In the genomic region with DNA sequence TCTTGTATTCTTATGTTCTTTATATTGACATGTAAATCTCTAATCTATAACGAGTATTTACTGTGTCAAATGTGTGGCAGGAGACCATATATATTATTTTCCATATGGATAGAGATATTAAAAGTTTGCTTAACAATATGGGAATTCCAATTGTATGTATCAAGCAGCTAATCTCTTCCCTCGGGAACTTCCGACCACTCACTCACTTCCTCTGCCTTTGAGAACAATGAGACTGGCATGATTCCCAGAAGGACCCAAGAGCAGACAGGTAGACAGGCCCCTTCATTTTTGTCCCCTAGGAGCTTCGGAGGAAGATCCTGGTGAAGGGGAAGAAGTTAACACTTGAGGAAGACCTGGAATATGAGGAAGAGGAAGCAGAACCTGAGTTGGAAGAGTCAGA, we compare ENCODE assay signal across 27 cellular contexts. TPM values are rescaled to one million over a fixed set of nuclear protein-coding genes. Genes with fewer than 3 reads are reported as not detected.
A peak's percentile ranks its signal among the peaks of the same experiment; 100 is the strongest.
DNase-seq lines count a peak whose midpoint lies in the region; ATAC-seq and TF ChIP-seq lines count a peak whose summit lies in the region.
"Had no signal": no experiment of that assay in that cellular context is flagged by ENCODE, and none has a peak within 500 bp of the region (broad histone marks: within the 10 kb centered on the region; RNA-seq: fewer than 3 reads in every experiment).

No MANE protein-coding gene starts in this region.

- H3K4me3 Mint-ChIP-seq in activated naive CD8-positive, alpha-beta T cell treated with anti-CD3 and anti-CD28 coated beads, Interleukin-2, amount 50 U/mL, for 24 hours: no peak overlapping the region
- H3K4me3 Mint-ChIP-seq: activated naive CD8-positive, alpha-beta T cell; activated T-helper 1 cell treated with anti-CD3 and anti-CD28 coated beads, Interleukin-12 subunit alpha, Interleukin-12 subunit beta, Interleukin-2, Interleukin-4 antibody, amounts not matched to agents 30 ng/mL and 10 ng/mL and 1 ng/mL, durations not matched to agents 14 hours and 24 hours and 36 hours; naive B cell had no signal

- H3K4me3 ChIP-seq in fibroblast of mammary gland (ENCODE audit: control insufficient read depth, low read depth, low read length): no peak overlapping the region
- H3K4me3 ChIP-seq: esophagus squamous epithelium, GM12878, heart left ventricle, lung, right lobe of liver, testis had no signal

- no peak for TF ChIP-seq CTCF in fibroblast of mammary gland (conservative IDR thresholded peaks at IDR 0.05; ENCODE audit: control insufficient read depth, insufficient read depth, low read depth, low read length)

- no peak overlapping the region for H3K27ac Mint-ChIP-seq in activated naive CD8-positive, alpha-beta T cell treated with anti-CD3 and anti-CD28 coated beads, Interleukin-2, amount 50 U/mL, for 24 hours
- H3K27ac Mint-ChIP-seq: activated T-helper 1 cell treated with anti-CD3 and anti-CD28 coated beads, Interleukin-12 subunit alpha, Interleukin-12 subunit beta, Interleukin-2, Interleukin-4 antibody, amounts not matched to agents 30 ng/mL and 10 ng/mL and 1 ng/mL, durations not matched to agents 14 hours and 24 hours and 36 hours had no signal

- no peaks in the 10 kb centered on the region for H3K4me1 Mint-ChIP-seq in activated naive CD8-positive, alpha-beta T cell treated with anti-CD3 and anti-CD28 coated beads, Interleukin-2, amount 50 U/mL, for 24 hours

- peaks cover 17% of the 10 kb centered on the region for H3K36me3 Mint-ChIP-seq in activated naive CD8-positive, alpha-beta T cell treated with anti-CD3 and anti-CD28 coated beads, Interleukin-2, amount 50 U/mL, for 24 hours (ENCODE audit: low read depth)
- H3K36me3 Mint-ChIP-seq: activated naive CD8-positive, alpha-beta T cell had no signal

- DNase-seq in 8988T (peak; percentile 61), HT1080 (ENCODE audit: low read depth) (peak; percentile 82), amniotic epithelial cell (ENCODE audit: low read depth) (peak; percentile 11), fibroblast of mammary gland (ENCODE audit: low read depth) (peak; percentile 40), KG1 (lab: John Stamatoyannopoulos, UW) (no peak), HPDE6-E6E7 (ENCODE audit: extremely low spot score) (no peak), globus pallidus (ENCODE audit: low spot score) (no peak)
- no peak for DNase-seq in activated naive CD8-positive, alpha-beta T cell treated with anti-CD3 and anti-CD28 coated beads, Interleukin-2, amount 50 U/mL, for 24 hours
- DNase-seq: activated CD4-positive, alpha-beta T cell treated with anti-CD3 and anti-CD28 coated beads for 1 hour; activated CD8-positive, alpha-beta memory T cell treated with anti-CD3 and anti-CD28 coated beads for 24 hours; caudate nucleus; DMS 273 treated with DMSO at 0.1 percent for 48 hours; esophagus squamous epithelium; heart left ventricle; Karpas-422; naive B cell; NCI-H2107; NCI-H774; right lobe of liver; SK-N-SH; T1000; testis had no signal

- ATAC-seq in activated naive CD8-positive, alpha-beta T cell treated with anti-CD3 and anti-CD28 coated beads, Interleukin-2, amount 50 U/mL, for 24 hours: no peak
- ATAC-seq: GM12878, Panc1 had no signal

- H3K27me3 Mint-ChIP-seq in activated naive CD8-positive, alpha-beta T cell treated with anti-CD3 and anti-CD28 coated beads, Interleukin-2, amount 50 U/mL, for 24 hours: no peaks in the 10 kb centered on the region
- H3K27me3 Mint-ChIP-seq: activated naive CD8-positive, alpha-beta T cell; naive B cell had no signal

- H3K9me3 Mint-ChIP-seq in activated naive CD8-positive, alpha-beta T cell treated with anti-CD3 and anti-CD28 coated beads, Interleukin-2, amount 50 U/mL, for 24 hours: no peaks in the 10 kb centered on the region
- H3K9me3 Mint-ChIP-seq: activated T-helper 1 cell treated with anti-CD3 and anti-CD28 coated beads, Interleukin-12 subunit alpha, Interleukin-12 subunit beta, Interleukin-2, Interleukin-4 antibody, amounts not matched to agents 30 ng/mL and 10 ng/mL and 1 ng/mL, durations not matched to agents 14 hours and 24 hours and 36 hours; naive B cell had no signal

RNA-seq across cellular contexts. Expression of gene PLCD4, which starts 24.1 kb away (rescaled TPM):
- total RNA-seq in HT1080 (2014; rRNA removed; shearing (Covaris generic)): 1.7 and 2.4 TPM in 2 replicates
- 0.21 and 0.31 TPM in 2 replicates for polyA plus RNA-seq in HT1080 (2015; cell fraction: cytosol; rRNA removed)
- polyA plus RNA-seq in HT1080 (2015; cell fraction: nucleus; rRNA removed): 1.9 and 3.4 TPM in 2 replicates

RNA-seq across cellular contexts. Expression of gene ZNF142, which starts 27.6 kb away (rescaled TPM):
- 17.8 and 26.0 TPM in 2 replicates for total RNA-seq in HT1080 (2014; rRNA removed; shearing (Covaris generic))
- 10.2 and 13.2 TPM in 2 replicates for polyA plus RNA-seq in HT1080 (2015; cell fraction: cytosol; rRNA removed)
- polyA plus RNA-seq in HT1080 (2015; cell fraction: nucleus; rRNA removed): 22.3 and 27.2 TPM in 2 replicates

RNA-seq across cellular contexts. Expression of gene BCS1L, which starts 27.6 kb away (rescaled TPM):
- 69.2 and 80.7 TPM in 2 replicates for total RNA-seq in HT1080 (2014; rRNA removed; shearing (Covaris generic))
- polyA plus RNA-seq in HT1080 (2015; cell fraction: cytosol; rRNA removed): 37.6 and 48.1 TPM in 2 replicates
- polyA plus RNA-seq in HT1080 (2015; cell fraction: nucleus; rRNA removed): 169 and 172 TPM in 2 replicates

RNA-seq across cellular contexts. Expression of gene RNF25, which starts 40.0 kb away (rescaled TPM):
- 106 TPM in 2 replicates for total RNA-seq in HT1080 (2014; rRNA removed; shearing (Covaris generic))
- polyA plus RNA-seq in HT1080 (2015; cell fraction: cytosol; rRNA removed): 35.1 and 45.5 TPM in 2 replicates
- polyA plus RNA-seq in HT1080 (2015; cell fraction: nucleus; rRNA removed): 60.6 and 61.1 TPM in 2 replicates

RNA-seq across cellular contexts. Expression of gene STK36, which starts 40.0 kb away (rescaled TPM):
- total RNA-seq in HT1080 (2014; rRNA removed; shearing (Covaris generic)): 11.0 and 14.9 TPM in 2 replicates
- 4.3 and 8.1 TPM in 2 replicates for polyA plus RNA-seq in HT1080 (2015; cell fraction: cytosol; rRNA removed)
- 141 and 152 TPM in 2 replicates for polyA plus RNA-seq in HT1080 (2015; cell fraction: nucleus; rRNA removed)

Comparison
In these comparisons a context has a peak if more than half of its experiments do, and no peak if none do; other contexts are left out.
1. DNase-seq: peak in 8988T (single experiment), HT1080 (single experiment), amniotic epithelial cell (single experiment) and fibroblast of mammary gland (single experiment); none in KG1 (single experiment), HPDE6-E6E7 (single experiment), activated naive CD8-positive, alpha-beta T cell treated with anti-CD3 and anti-CD28 coated beads, Interleukin-2, amount 50 U/mL, for 24 hours (single experiment) and globus pallidus (single experiment).